Comparison of ENCODE assay signal across 8 cellular contexts in the genomic region with DNA sequence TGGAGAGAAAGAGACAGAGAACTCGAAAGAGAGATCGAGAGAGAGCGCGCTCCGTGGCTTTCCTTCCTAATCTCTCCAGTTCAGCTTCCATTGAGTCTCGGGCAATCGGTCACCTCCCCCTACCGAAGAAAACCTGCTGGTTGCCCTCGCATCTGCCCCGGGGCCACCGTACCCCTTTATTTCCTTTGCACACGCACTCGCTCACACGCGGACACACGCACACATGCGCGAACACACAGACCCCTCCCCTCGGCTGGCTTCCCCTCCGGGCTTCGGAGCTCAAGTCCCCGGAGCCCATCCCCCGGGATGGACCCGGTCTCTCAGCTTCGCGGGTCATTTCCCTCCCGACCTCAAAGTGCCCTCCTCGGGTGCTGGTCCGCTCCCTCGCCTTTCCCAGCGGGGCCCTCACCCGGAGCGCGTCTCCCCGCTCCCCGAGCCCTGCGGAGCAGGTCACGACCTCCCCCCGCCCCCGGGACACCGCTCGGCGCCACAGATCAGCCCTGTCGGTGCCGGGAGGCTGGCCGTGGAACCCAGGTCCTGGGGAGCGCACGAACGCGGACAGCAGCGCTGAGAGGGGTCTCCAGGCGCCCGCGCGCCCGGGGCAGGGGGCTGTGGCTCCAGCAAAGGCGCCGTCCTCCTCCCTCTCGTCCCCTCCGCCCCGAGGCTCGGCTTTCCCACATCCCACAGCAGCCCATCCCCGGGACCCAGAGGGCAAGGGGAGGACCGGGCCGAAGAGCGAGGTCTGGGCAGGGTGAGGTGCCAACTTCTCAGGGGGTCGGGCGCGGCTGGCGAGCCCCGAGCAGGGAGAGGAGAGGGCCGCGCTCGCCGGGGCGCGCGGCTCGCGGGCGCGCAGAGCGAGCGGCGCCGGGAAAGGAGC. TPM values are rescaled to one million over a fixed set of nuclear protein-coding genes. Genes with fewer than 3 reads are reported as not detected.
DNase-seq lines count a peak whose midpoint lies in the region; ATAC-seq and TF ChIP-seq lines count a peak whose summit lies in the region.

No MANE protein-coding gene starts in this region.

- ATAC-seq in activated naive CD4-positive, alpha-beta T cell treated with anti-CD3 and anti-CD28 coated beads, Interleukin-2, amount 50 U/mL, for 72 hours: peak; percentile 39 to 42
- ATAC-seq in HG03280 (IDR thresholded peaks at IDR 0.05; ENCODE audit: unreplicated experiment) (no peak), HG03521 (IDR thresholded peaks at IDR 0.05; ENCODE audit: unreplicated experiment) (no peak), GM18907 (IDR thresholded peaks at IDR 0.05; ENCODE audit: unreplicated experiment) (no peak)

- no peak for TF ChIP-seq RAD21 in Ishikawa (IDR thresholded peaks at IDR 0.05; ENCODE audit: low read depth)

- H3K9me3 Mint-ChIP-seq in activated naive CD4-positive, alpha-beta T cell treated with anti-CD3 and anti-CD28 coated beads, Interleukin-2, amount 50 U/mL, for 72 hours: no peaks in the 10 kb centered on the region

- peaks cover 11 to 15% of the 10 kb centered on the region in 2 donors for H3K36me3 Mint-ChIP-seq in activated naive CD4-positive, alpha-beta T cell treated with anti-CD3 and anti-CD28 coated beads, Interleukin-2, amount 50 U/mL, for 72 hours

- DNase-seq in CD1c-positive myeloid dendritic cell (ENCODE audit: extremely low spot score): peak; percentile 20
- DNase-seq in activated naive CD4-positive, alpha-beta T cell treated with anti-CD3 and anti-CD28 coated beads, Interleukin-2, amount 50 U/mL, for 72 hours (ENCODE audit: low spot score in 2 of 2): peak in 1 of 2 donors; percentile 6
- DNase-seq in hepatic stellate cell (ENCODE audit: low spot score): peak; percentile 3
- DNase-seq in retinal pigment epithelial cell (ENCODE audit: low read depth): no peak

- no peak overlapping the region for H3K27ac Mint-ChIP-seq in activated naive CD4-positive, alpha-beta T cell treated with anti-CD3 and anti-CD28 coated beads, Interleukin-2, amount 50 U/mL, for 72 hours

- no peak for TF ChIP-seq EP300 in Ishikawa (IDR thresholded peaks at IDR 0.05; ENCODE audit: borderline replicate concordance)

- TF ChIP-seq CTCF in retinal pigment epithelial cell (conservative IDR thresholded peaks at IDR 0.05; ENCODE audit: low read depth, low read length): no peak

- H3K4me3 ChIP-seq in retinal pigment epithelial cell (ENCODE audit: low read length): peak overlapping the region; percentile 97

TF ChIP-seq in Ishikawa, 13 proteins besides CTCF, POLR2A, EP300 and RAD21:
- TF ChIP-seq CREB1 (IDR thresholded peaks at IDR 0.05; ENCODE audit: low read depth): no peak
- peak; percentile 88 for TF ChIP-seq ZBTB7A (IDR thresholded peaks at IDR 0.05; ENCODE audit: low read depth)
- TF ChIP-seq TEAD4 (IDR thresholded peaks at IDR 0.05): no peak
- TF ChIP-seq, protein P1, sequence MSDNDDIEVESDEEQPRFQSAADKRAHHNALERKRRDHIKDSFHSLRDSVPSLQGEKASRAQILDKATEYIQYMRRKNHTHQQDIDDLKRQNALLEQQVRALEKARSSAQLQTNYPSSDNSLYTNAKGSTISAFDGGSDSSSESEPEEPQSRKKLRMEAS (IDR thresholded peaks at IDR 0.05): no peak
TF ChIP-seq in Ishikawa: peak in this region for 1.

RNA-seq across cellular contexts. Expression of a gene that starts 1.8 kb away (rescaled TPM):
- not detected for total RNA-seq in activated naive CD4-positive, alpha-beta T cell treated with anti-CD3 and anti-CD28 coated beads, Interleukin-2, amount 50 U/mL, for 72 hours

Comparison
In these comparisons a context has a peak if more than half of its experiments do, and no peak if none do; other contexts are left out.
1. ATAC-seq: peak in activated naive CD4-positive, alpha-beta T cell treated with anti-CD3 and anti-CD28 coated beads, Interleukin-2, amount 50 U/mL, for 72 hours (2 of 2); none in HG03280 (single experiment), HG03521 (single experiment) and GM18907 (single experiment).